Comparison of ENCODE assay signal across 1 cellular context in genomic region chr18:79952457-79952995, GRCh38.
TF ChIP-seq lines count a peak whose summit lies in the region.

No MANE protein-coding gene starts in this region.

TF ChIP-seq in HepG2, 621 proteins besides CTCF, POLR2A, EP300 and RAD21:
- TF ChIP-seq ZBTB38 (CRISPR knock-in tag; IDR thresholded peaks at IDR 0.05), result 0 out of 2 replicates have a peak, but pooled peaks have one; percentile 10
- TF ChIP-seq HNRNPK (IDR thresholded peaks at IDR 0.05; ENCODE audit: low read depth, low read length, poor library complexity, severe bottlenecking), result peak; percentile 87
- no peak for TF ChIP-seq AHR (CRISPR knock-in tag; IDR thresholded peaks at IDR 0.05)
